Comparison of ENCODE assay signal across 13 cellular contexts in genomic region chr16:68711421-68712139, GRCh38. TPM values are rescaled to one million over a fixed set of nuclear protein-coding genes. Genes with fewer than 3 reads are reported as not detected.
A peak's percentile ranks its signal among the peaks of the same experiment; 100 is the strongest.
DNase-seq lines count a peak whose midpoint lies in the region; ATAC-seq, FAIRE-seq and TF ChIP-seq lines count a peak whose summit lies in the region.
"Had no signal": no experiment of that assay in that cellular context is flagged by ENCODE, and none has a peak within 500 bp of the region (broad histone marks: within the 10 kb centered on the region; RNA-seq: fewer than 3 reads in every experiment).

No MANE protein-coding gene starts in this region.

- H3K27me3 ChIP-seq in H1 (replicated peaks in 1 of 4; ENCODE audit: control insufficient read depth in 3 of 4, extremely low read depth in 1 of 4, insufficient read depth in 3 of 4, low read length in 3 of 4): no peaks in the 10 kb centered on the region
- H3K27me3 ChIP-seq: hepatocyte had no signal

- H3K27ac Mint-ChIP-seq in activated naive CD4-positive, alpha-beta T cell treated with anti-CD3 and anti-CD28 coated beads for 36 hours: no peak overlapping the region
- H3K27ac Mint-ChIP-seq in stimulated activated naive B cell treated with anti-CD40 and anti-IgM and Interleukin-4, amounts not matched to agents 10 μg/mL and 1 μg/mL and 100 μg/mL, for 72 hours: peak overlapping the region; percentile 75
- H3K27ac Mint-ChIP-seq: WTC11 had no signal

- no peaks in the 10 kb centered on the region for H3K9me3 ChIP-seq in H1 (ENCODE audit: insufficient read depth in 2 of 2, low read depth in 1 of 2, low read length in 1 of 2)

- no peak overlapping the region for H3K4me3 ChIP-seq in NB4 (ENCODE audit: low read depth, low read length)
- H3K4me3 ChIP-seq in H1 (ENCODE audit: extremely low read depth in 1 of 4, insufficient read depth in 2 of 4, low read depth in 3 of 4, low read length in 4 of 4): no peak overlapping the region
- H3K4me3 ChIP-seq in foreskin fibroblast (ENCODE audit: low read depth in 1 of 2, low read length in 2 of 2): no peak overlapping the region
- H3K4me3 ChIP-seq: hepatocyte had no signal

- H2BK5ac ChIP-seq in H1 (ENCODE audit: low read depth, low read length): peak overlapping the region; percentile 68; the same call in 1 of the 2 replicates

- peak overlapping the region; percentile 36 for H3K4ac ChIP-seq in H1 (replicated peaks; ENCODE audit: insufficient read length, low read depth, low read length)

- H2BK12ac ChIP-seq in H1 (ENCODE audit: low read depth, low read length): peak overlapping the region; percentile 75; the same call in 1 of the 2 replicates

- H2BK15ac ChIP-seq in H1 (ENCODE audit: low read length): peak overlapping the region; percentile 40; the same call in 1 of the 2 replicates

- no peaks in the 10 kb centered on the region for H3K36me3 ChIP-seq in H1 (ENCODE audit: control insufficient read depth in 2 of 4, insufficient read depth in 4 of 4, low read length in 3 of 4)

- no peak for FAIRE-seq in H1 (lab: Jason Lieb, UNC)

- H3K9me3 Mint-ChIP-seq in activated naive CD4-positive, alpha-beta T cell treated with anti-CD3 and anti-CD28 coated beads for 36 hours: no peaks in the 10 kb centered on the region
- no peaks in the 10 kb centered on the region for H3K9me3 Mint-ChIP-seq in stimulated activated naive B cell treated with anti-CD40 and anti-IgM and Interleukin-4, amounts not matched to agents 10 μg/mL and 1 μg/mL and 100 μg/mL, for 72 hours
- H3K9me3 Mint-ChIP-seq: WTC11 had no signal

- no peak for TF ChIP-seq CTCF in NB4 (IDR thresholded peaks at IDR 0.05; ENCODE audit: low read depth, low read length)
- TF ChIP-seq CTCF in H1 (IDR thresholded peaks at IDR 0.05; ENCODE audit: control extremely low read depth in 1 of 3, insufficient read depth in 1 of 3, low read depth in 1 of 3, low read length in 3 of 3): no peak
- no peak for TF ChIP-seq CTCF in foreskin fibroblast (IDR thresholded peaks at IDR 0.05; ENCODE audit: low read depth, low read length)

- DNase-seq in activated naive CD4-positive, alpha-beta T cell treated with anti-CD3 and anti-CD28 coated beads for 36 hours: peak; percentile 37
- no peak for DNase-seq in activated naive CD4-positive, alpha-beta T cell treated with Interleukin-2 at 50 U/mL for 16 hours
- peak; percentile 77 for DNase-seq in NB4 (ENCODE audit: low read depth)
- no peak for DNase-seq in H1 (ENCODE audit: low read depth in 1 of 2, low spot score in 2 of 2)
- DNase-seq in stimulated activated naive B cell treated with anti-CD40 and anti-IgM and Interleukin-4, amounts not matched to agents 10 μg/mL and 1 μg/mL and 100 μg/mL, for 72 hours: peak; percentile 52
- no peak for DNase-seq in SK-N-DZ (ENCODE audit: low spot score)
- no peak for DNase-seq in foreskin fibroblast
- DNase-seq: activated gamma-delta T cell had no signal

- H3K4me2 ChIP-seq in H1 (ENCODE audit: insufficient read depth in 1 of 2, low read depth in 2 of 2, low read length in 2 of 2): no peak overlapping the region
- H3K4me2 ChIP-seq: hepatocyte had no signal

- no peaks in the 10 kb centered on the region for H3K79me2 ChIP-seq in H1 (ENCODE audit: control insufficient read depth in 1 of 2, insufficient read depth in 2 of 2, low read length in 2 of 2)
- H3K79me2 ChIP-seq: hepatocyte had no signal

- peak overlapping the region; percentile 34; the same call in 1 of the 2 replicates for H2BK20ac ChIP-seq in H1 (ENCODE audit: low read length)

- no peak overlapping the region for H3K56ac ChIP-seq in H1 (replicated peaks; ENCODE audit: insufficient read length, low read depth, low read length)

- H2AK5ac ChIP-seq in H1 (ENCODE audit: low read depth, low read length): 0 out of 2 replicates have a peak overlapping the region, but pooled peaks have one; percentile 60

- H2BK120ac ChIP-seq in H1 (replicated peaks; ENCODE audit: low read depth, low read length): peak overlapping the region; percentile 47

- H3K18ac ChIP-seq in H1 (ENCODE audit: extremely low read depth, low read length): 0 out of 2 replicates have a peak overlapping the region, but pooled peaks have one; percentile 75

- no peak for TF ChIP-seq POLR2A in NB4 (IDR thresholded peaks at IDR 0.05; ENCODE audit: extremely low read depth, insufficient read length)
- TF ChIP-seq POLR2A in H1 (IDR thresholded peaks at IDR 0.05; ENCODE audit: control extremely low read depth in 1 of 2, low read depth in 2 of 2, low read length in 2 of 2): no peak

- POLR2A ChIA-PET in H1 (lab: Charles Lee; ENCODE audit: partially characterized antibody): interaction anchor here (0.9 to 9.9 kb wide), 5 partner anchors 20 to 68 kb away, joined by 3 to 65 read pairs (median 3); partner anchors contain the start of gene CDH1

- H3K9ac ChIP-seq in H1 (replicated peaks in 1 of 4; ENCODE audit: extremely low read depth in 1 of 4, low read depth in 3 of 4, low read length in 3 of 4): no peak overlapping the region

- intact Hi-C loops in activated naive CD4-positive, alpha-beta T cell treated with anti-CD3 and anti-CD28 coated beads for 36 hours (cut with micrococcal nuclease): no loop called here

- TF ChIP-seq EP300 in H1 (IDR thresholded peaks at IDR 0.05; ENCODE audit: borderline replicate concordance in 1 of 2, low read depth in 2 of 2, low read length in 2 of 2): no peak

- WGBS in H1 (ENCODE audit: extremely low coverage in 1 of 2, insufficient coverage in 1 of 2, insufficient read length in 1 of 2, insufficient replicate concordance in 2 of 2, low coverage in 1 of 2, low lambda C conversion rate in 2 of 2, missing lambda C conversion rate in 1 of 2), 2 experiments: 84% methylated on average over 12 of the region's 14 CpGs; no CpG with 5 or more reads in 1 of the 2 experiments

- H3K4me3 Mint-ChIP-seq in activated naive CD4-positive, alpha-beta T cell treated with anti-CD3 and anti-CD28 coated beads for 36 hours: no peak overlapping the region
- H3K4me3 Mint-ChIP-seq in stimulated activated naive B cell treated with anti-CD40 and anti-IgM and Interleukin-4, amounts not matched to agents 10 μg/mL and 1 μg/mL and 100 μg/mL, for 72 hours: peak overlapping the region; percentile 18 to 53
- H3K4me3 Mint-ChIP-seq: WTC11 had no signal

- no peak overlapping the region for H4K5ac ChIP-seq in H1 (ENCODE audit: insufficient read length, low read depth, low read length)

- CTCF ChIA-PET in activated naive CD4-positive, alpha-beta T cell treated with anti-CD3 and anti-CD28 coated beads for 36 hours (lab: Charles Lee): interaction anchor here (0.6 to 0.8 kb wide), 3 partner anchors 23 to 121 kb away, joined by 4 read pairs; no protein-coding TSS in a partner anchor
- CTCF ChIA-PET in H1 (lab: Charles Lee; ENCODE audit: partially characterized antibody): interaction anchor here (0.7 to 10.1 kb wide), 2 partner anchors 15 to 87 kb away, joined by 3 to 71 read pairs; no protein-coding TSS in a partner anchor

- H4K8ac ChIP-seq in H1 (ENCODE audit: extremely low read depth, insufficient read depth, low read length): no peak overlapping the region

- peak; percentile 97 for ATAC-seq in stimulated activated naive B cell treated with anti-CD40 and anti-IgM and Interleukin-4, amounts not matched to agents 10 μg/mL and 1 μg/mL and 100 μg/mL, for 72 hours (replicated peaks)
- no peak for ATAC-seq in HG03442 (IDR thresholded peaks at IDR 0.05; ENCODE audit: unreplicated experiment)
- ATAC-seq: Right ventricle myocardium inferior, WTC11 had no signal

- H3K79me1 ChIP-seq in H1 (ENCODE audit: low read depth, low read length): no peaks in the 10 kb centered on the region; the same call in 1 of the 2 replicates

- H3K23me2 ChIP-seq in H1 (ENCODE audit: low read depth, low read length): no peaks in the 10 kb centered on the region

- H3K27ac ChIP-seq in H1 (ENCODE audit: low read depth, low read length): no peak overlapping the region
- H3K27ac ChIP-seq: hepatocyte had no signal

- H4K91ac ChIP-seq in H1 (replicated peaks; ENCODE audit: insufficient read length, low read length): peak overlapping the region; percentile 80

- no peak overlapping the region for H3K14ac ChIP-seq in H1 (ENCODE audit: insufficient read length)

- H3K4me1 ChIP-seq in H1 (replicated peaks in 1 of 4; ENCODE audit: control insufficient read depth in 3 of 4, insufficient read depth in 4 of 4, low read length in 3 of 4): peaks cover 0 to 20% (median 9%) of the 10 kb centered on the region in 4 experiments; a peak in 5 of 7 replicates

- H3K36me3 Mint-ChIP-seq in activated naive CD4-positive, alpha-beta T cell treated with anti-CD3 and anti-CD28 coated beads for 36 hours (ENCODE audit: low read depth): no peaks in the 10 kb centered on the region
- H3K36me3 Mint-ChIP-seq in stimulated activated naive B cell treated with anti-CD40 and anti-IgM and Interleukin-4, amounts not matched to agents 10 μg/mL and 1 μg/mL and 100 μg/mL, for 72 hours: no peaks in the 10 kb centered on the region
- H3K36me3 Mint-ChIP-seq: WTC11 had no signal

- H2AFZ ChIP-seq in H1 (ENCODE audit: low read length): no peak overlapping the region
- H2AFZ ChIP-seq: hepatocyte had no signal

- no peaks in the 10 kb centered on the region for H4K20me1 ChIP-seq in H1 (replicated peaks in 1 of 2; ENCODE audit: control insufficient read depth in 1 of 2, insufficient read depth in 2 of 2, low read length in 2 of 2)

- peaks cover 19% of the 10 kb centered on the region for H3K27me3 Mint-ChIP-seq in activated naive CD4-positive, alpha-beta T cell treated with anti-CD3 and anti-CD28 coated beads for 36 hours (ENCODE audit: low read depth)
- peaks cover 21 to 25% of the 10 kb centered on the region in 2 donors for H3K27me3 Mint-ChIP-seq in stimulated activated naive B cell treated with anti-CD40 and anti-IgM and Interleukin-4, amounts not matched to agents 10 μg/mL and 1 μg/mL and 100 μg/mL, for 72 hours

- H3K4me1 Mint-ChIP-seq in activated naive CD4-positive, alpha-beta T cell treated with anti-CD3 and anti-CD28 coated beads for 36 hours (ENCODE audit: low read depth): peaks cover 9% of the 10 kb centered on the region
- peaks cover 22 to 23% of the 10 kb centered on the region in 2 donors for H3K4me1 Mint-ChIP-seq in stimulated activated naive B cell treated with anti-CD40 and anti-IgM and Interleukin-4, amounts not matched to agents 10 μg/mL and 1 μg/mL and 100 μg/mL, for 72 hours

- no peak overlapping the region for H3K23ac ChIP-seq in H1 (ENCODE audit: insufficient read length)

- TF ChIP-seq RAD21 in H1 (IDR thresholded peaks at IDR 0.05 in 1 of 2, conservative IDR thresholded peaks at IDR 0.05 in 1 of 2; ENCODE audit: low read depth in 2 of 2, low read length in 2 of 2): no peak

RNA-seq across cellular contexts. Expression of gene CDH1, which starts 25.5 kb away (rescaled TPM):
- total RNA-seq in activated naive CD4-positive, alpha-beta T cell treated with anti-CD3 and anti-CD28 coated beads for 36 hours: 1 to 10 TPM; 1.7 to 2.7 TPM
- total RNA-seq in H1 (2021; fragmentation: NEBNext Ultra II Directional; extraction: Animal tissue kit (Norgen Biotek cat#: 25700)): 265 and 319 TPM in 2 replicates
- polyA plus RNA-seq in H1 (2011; rRNA removed): 119 and 133 TPM in 2 replicates
- polyA plus RNA-seq in H1 (2011; cell fraction: cytosol; rRNA removed): 140 TPM
- polyA plus RNA-seq in H1 (2011; cell fraction: nucleus; rRNA removed): 186 TPM
- 164 to 357 TPM (median 291 TPM) in 4 replicates for polyA plus RNA-seq in H1 (2012, experiment 1 of 2)
- polyA plus RNA-seq in H1 (2012, experiment 2 of 2): 25.7 TPM
- polyA plus RNA-seq in H1 (2013, experiment 1 of 2): 267 TPM
- polyA plus RNA-seq in H1 (2013, experiment 2 of 2): 227 TPM
- polyA minus RNA-seq in H1 (2011; rRNA and poly(A)+ RNA removed): 304 and 433 TPM in 2 replicates
- 438 TPM for polyA minus RNA-seq in H1 (2011; cell fraction: cytosol; rRNA and poly(A)+ RNA removed)
- polyA minus RNA-seq in H1 (2011; cell fraction: nucleus; rRNA and poly(A)+ RNA removed): 171 TPM
- polyA plus RNA-seq in SK-N-DZ (2014; cell fraction: cytosol; rRNA removed): not detected in 2 replicates
- polyA plus RNA-seq in SK-N-DZ (2014; cell fraction: nucleus; rRNA removed): not detected in 2 replicates
- total RNA-seq: osteocyte, Right ventricle myocardium inferior had no signal

Comparison
In these comparisons a context has a peak if more than half of its experiments do, and no peak if none do; other contexts are left out.
1. DNase-seq: peak in activated naive CD4-positive, alpha-beta T cell treated with anti-CD3 and anti-CD28 coated beads for 36 hours (single experiment), NB4 (single experiment) and stimulated activated naive B cell treated with anti-CD40 and anti-IgM and Interleukin-4, amounts not matched to agents 10 μg/mL and 1 μg/mL and 100 μg/mL, for 72 hours (single experiment); none in activated naive CD4-positive, alpha-beta T cell treated with Interleukin-2 at 50 U/mL for 16 hours (single experiment), H1 (0 of 2), SK-N-DZ (single experiment) and foreskin fibroblast (0 of 2).
2. RNA of gene CDH1, which starts 25.5 kb away (total RNA-seq): 265 to 319 TPM in H1; 1.7 to 2.7 TPM in activated naive CD4-positive, alpha-beta T cell treated with anti-CD3 and anti-CD28 coated beads for 36 hours; every median in the first group is over 10 times any median in the second.